ENCODE assay signal across 9 cellular contexts in genomic region chr2:46239847-46240181, GRCh38. TPM values are rescaled to one million over a fixed set of nuclear protein-coding genes. Genes with fewer than 3 reads are reported as not detected.
DNase-seq lines count a peak whose midpoint lies in the region; FAIRE-seq and TF ChIP-seq lines count a peak whose summit lies in the region.
"Had no signal": no experiment of that assay in that cellular context is flagged by ENCODE, and none has a peak within 500 bp of the region (broad histone marks: within the 10 kb centered on the region; RNA-seq: fewer than 3 reads in every experiment).

No MANE protein-coding gene starts in this region.

- H3K27ac ChIP-seq in colonic mucosa (no peak overlapping the region), coronary artery (no peak overlapping the region)

- no peaks in the 10 kb centered on the region for H3K27me3 Mint-ChIP-seq in activated T-helper 2 cell treated with anti-CD3 and anti-CD28 coated beads, Interferon-gamma antibody, Interleukin-2, Interleukin-4, amounts not matched to agents 10 μg/mL and 5 μg/mL and 100 μg/mL, durations not matched to agents 14 hours and 24 hours and 36 hours (ENCODE audit: low read depth)

- no peak overlapping the region for H3K9ac ChIP-seq in colonic mucosa (ENCODE audit: low read depth in 2 of 2, low read length in 2 of 2)

- H3K9me3 Mint-ChIP-seq in activated T-helper 2 cell treated with anti-CD3 and anti-CD28 coated beads, Interferon-gamma antibody, Interleukin-2, Interleukin-4, amounts not matched to agents 10 μg/mL and 5 μg/mL and 100 μg/mL, durations not matched to agents 14 hours and 24 hours and 36 hours, result peaks cover 14% of the 10 kb centered on the region

- FAIRE-seq in GM19239 (lab: Jason Lieb, UNC) (peak; percentile 55), GM12891 (lab: Jason Lieb, UNC) (no peak)

- intact Hi-C loops in activated T-helper 2 cell treated with anti-CD3 and anti-CD28 coated beads, Interferon-gamma antibody, Interleukin-2, Interleukin-4, amounts not matched to agents 10 μg/mL and 5 μg/mL and 100 μg/mL, durations not matched to agents 14 hours and 24 hours and 36 hours (cut with micrococcal nuclease), result loop anchor here (1.0 to 5.0 kb wide), 5 partner anchors 11 to 174 kb away; partner anchors contain the start of gene EPAS1
- intact Hi-C loops in colonic mucosa (cut with DNase I), result no loop called here

- no peaks in the 10 kb centered on the region for H3K36me3 ChIP-seq in colonic mucosa

- no peaks in the 10 kb centered on the region for H3K4me1 ChIP-seq in colonic mucosa

- no peaks in the 10 kb centered on the region for H3K9me3 ChIP-seq in colonic mucosa

- no peak for DNase-seq in GM19239 (ENCODE audit: insufficient read length, low spot score)
- DNase-seq in T-helper 1 cell, result peak in 4 of 5 donors; percentile 30 to 92 (median 35)
- DNase-seq in activated T-helper 2 cell treated with anti-CD3 and anti-CD28 coated beads, Interferon-gamma antibody, Interleukin-2, Interleukin-4, amounts not matched to agents 10 μg/mL and 5 μg/mL and 100 μg/mL, durations not matched to agents 14 hours and 24 hours and 36 hours (ENCODE audit: low spot score), result peak; percentile 63
- peak; percentile 61 to 64 for DNase-seq in stimulated activated CD4-positive, alpha-beta T cell treated with anti-CD3 and anti-CD28 coated beads, Interleukin-2, amount 100 ng/mL, for 24 hours
- no peak for DNase-seq in SHP77 treated with DMSO at 0.1 percent for 48 hours (lab: John Stamatoyannopoulos, UW)
- DNase-seq in colonic mucosa, result no peak
- no peak for DNase-seq in GM12891 (ENCODE audit: insufficient read length, low spot score)
- DNase-seq in coronary artery (ENCODE audit: low spot score), result no peak
- DNase-seq: midbrain had no signal

- no peak overlapping the region for H3K4me3 ChIP-seq in colonic mucosa
- no peak overlapping the region for H3K4me3 ChIP-seq in coronary artery

- TF ChIP-seq CTCF in colonic mucosa (IDR thresholded peaks at IDR 0.05) (no peak), coronary artery (IDR thresholded peaks at IDR 0.05) (no peak)

- peaks cover 51% of the 10 kb centered on the region for H3K4me1 Mint-ChIP-seq in activated T-helper 2 cell treated with anti-CD3 and anti-CD28 coated beads, Interferon-gamma antibody, Interleukin-2, Interleukin-4, amounts not matched to agents 10 μg/mL and 5 μg/mL and 100 μg/mL, durations not matched to agents 14 hours and 24 hours and 36 hours (ENCODE audit: low read depth)

- peaks cover 15% of the 10 kb centered on the region for H3K36me3 Mint-ChIP-seq in activated T-helper 2 cell treated with anti-CD3 and anti-CD28 coated beads, Interferon-gamma antibody, Interleukin-2, Interleukin-4, amounts not matched to agents 10 μg/mL and 5 μg/mL and 100 μg/mL, durations not matched to agents 14 hours and 24 hours and 36 hours (ENCODE audit: low read depth)

- no peak for TF ChIP-seq POLR2A in GM12891 (IDR thresholded peaks at IDR 0.05; ENCODE audit: low read depth, low read length)

- H3K27me3 ChIP-seq in colonic mucosa, result no peaks in the 10 kb centered on the region

- H3K27ac Mint-ChIP-seq in activated T-helper 2 cell treated with anti-CD3 and anti-CD28 coated beads, Interferon-gamma antibody, Interleukin-2, Interleukin-4, amounts not matched to agents 10 μg/mL and 5 μg/mL and 100 μg/mL, durations not matched to agents 14 hours and 24 hours and 36 hours, result peak overlapping the region; percentile 88

- H3K4me3 Mint-ChIP-seq in activated T-helper 2 cell treated with anti-CD3 and anti-CD28 coated beads, Interferon-gamma antibody, Interleukin-2, Interleukin-4, amounts not matched to agents 10 μg/mL and 5 μg/mL and 100 μg/mL, durations not matched to agents 14 hours and 24 hours and 36 hours (ENCODE audit: low read depth), result peak overlapping the region; percentile 62

TF ChIP-seq in GM12891, 5 proteins besides CTCF, POLR2A, EP300 and RAD21:
- TF ChIP-seq POU2F2 (IDR thresholded peaks at IDR 0.05; ENCODE audit: low read depth, low read length) (no peak), POLR2AphosphoS5 (IDR thresholded peaks at IDR 0.05; ENCODE audit: low read depth, low read length) (no peak), SPI1 (IDR thresholded peaks at IDR 0.05; ENCODE audit: low read depth, low read length) (no peak), PAX5 (IDR thresholded peaks at IDR 0.05; ENCODE audit: insufficient read depth, low read length, severe bottlenecking) (no peak), TAF1 (IDR thresholded peaks at IDR 0.05; ENCODE audit: low read depth, low read length) (no peak)
TF ChIP-seq in GM12891: peak in this region for 0.

RNA-seq across cellular contexts. Expression of gene EPAS1, which starts 57.4 kb away (rescaled TPM):
- 100.0 and 102 TPM in 2 replicates for total RNA-seq in activated T-helper 2 cell treated with anti-CD3 and anti-CD28 coated beads, Interferon-gamma antibody, Interleukin-2, Interleukin-4, amounts not matched to agents 10 μg/mL and 5 μg/mL and 100 μg/mL, durations not matched to agents 14 hours and 24 hours and 36 hours
- total RNA-seq in colonic mucosa, result 100 to 1,000 TPM; 116 to 140 TPM
- 0.14 TPM for polyA plus RNA-seq in GM12891 (2012; ENCODE audit: low read depth, missing spikeins)

Comparison
In these comparisons a context has a peak if more than half of its experiments do, and no peak if none do; other contexts are left out.
1. DNase-seq: peak in T-helper 1 cell (4 of 5), activated T-helper 2 cell treated with anti-CD3 and anti-CD28 coated beads, Interferon-gamma antibody, Interleukin-2, Interleukin-4, amounts not matched to agents 10 μg/mL and 5 μg/mL and 100 μg/mL, durations not matched to agents 14 hours and 24 hours and 36 hours (single experiment) and stimulated activated CD4-positive, alpha-beta T cell treated with anti-CD3 and anti-CD28 coated beads, Interleukin-2, amount 100 ng/mL, for 24 hours (2 of 2); none in GM19239 (single experiment), SHP77 treated with DMSO at 0.1 percent for 48 hours (single experiment), colonic mucosa (single experiment), GM12891 (single experiment) and coronary artery (single experiment).